Comparison of ENCODE assay signal across 1 cellular context in the genomic region with DNA sequence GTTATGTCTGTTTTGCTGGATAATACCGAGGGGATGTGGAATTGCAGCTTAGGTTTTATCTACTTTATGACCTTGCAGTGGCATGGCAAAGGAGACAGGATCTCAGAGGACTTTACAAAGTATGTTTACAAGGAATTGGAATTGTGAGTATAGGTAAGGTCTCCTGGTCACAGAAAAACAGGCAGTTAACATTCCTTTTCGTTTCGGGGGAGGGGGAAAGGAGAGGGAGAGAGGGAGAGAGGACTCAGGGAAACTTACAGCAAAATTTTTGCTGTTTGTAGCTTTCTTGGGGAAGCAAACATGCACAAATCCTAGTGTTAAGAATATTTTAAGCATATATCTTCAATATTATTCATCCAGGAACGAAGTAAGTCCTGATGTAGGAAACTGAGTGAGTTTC.
TF ChIP-seq lines count a peak whose summit lies in the region.

No MANE protein-coding gene starts in this region.

TF ChIP-seq in H1, 55 proteins besides CTCF, POLR2A, EP300 and RAD21:
- TF ChIP-seq MAFK (IDR thresholded peaks at IDR 0.05; ENCODE audit: low read depth, low read length) (no peak), NANOG (IDR thresholded peaks at IDR 0.05; ENCODE audit: insufficient read depth, low read depth, low read length, poor library complexity, severe bottlenecking) (no peak), SP1 (IDR thresholded peaks at IDR 0.05; ENCODE audit: low read depth, low read length) (peak; percentile 64; the same call in 1 of the 2 replicates), SIX5 (IDR thresholded peaks at IDR 0.05; ENCODE audit: low read depth, low read length) (no peak), GABPA (IDR thresholded peaks at IDR 0.05; ENCODE audit: borderline replicate concordance, insufficient read depth, low read length) (no peak), PHF8 (conservative IDR thresholded peaks at IDR 0.05; ENCODE audit: low read depth, low read length) (no peak), CHD2 (IDR thresholded peaks at IDR 0.05; ENCODE audit: low read length) (no peak), EZH2 (IDR thresholded peaks at IDR 0.05; ENCODE audit: low read depth, low read length, severe bottlenecking) (no peak), POU5F1 (IDR thresholded peaks at IDR 0.05; ENCODE audit: low read depth, low read length) (no peak), RBBP5 (IDR thresholded peaks at IDR 0.05; ENCODE audit: borderline replicate concordance, low read depth, low read length) (no peak), ASH2L (IDR thresholded peaks at IDR 0.05; ENCODE audit: low read length) (peak; percentile 54), SRF (IDR thresholded peaks at IDR 0.05; ENCODE audit: low read depth, low read length) (no peak), RXRA (IDR thresholded peaks at IDR 0.05; ENCODE audit: insufficient read depth, low read depth, low read length) (no peak)
- TF ChIP-seq, protein P1, sequence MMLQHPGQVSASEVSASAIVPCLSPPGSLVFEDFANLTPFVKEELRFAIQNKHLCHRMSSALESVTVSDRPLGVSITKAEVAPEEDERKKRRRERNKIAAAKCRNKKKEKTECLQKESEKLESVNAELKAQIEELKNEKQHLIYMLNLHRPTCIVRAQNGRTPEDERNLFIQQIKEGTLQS (IDR thresholded peaks at IDR 0.05; ENCODE audit: insufficient read depth, low read depth, low read length), result no peak
